ENCODE assay signal across 16 cellular contexts in the genomic region with DNA sequence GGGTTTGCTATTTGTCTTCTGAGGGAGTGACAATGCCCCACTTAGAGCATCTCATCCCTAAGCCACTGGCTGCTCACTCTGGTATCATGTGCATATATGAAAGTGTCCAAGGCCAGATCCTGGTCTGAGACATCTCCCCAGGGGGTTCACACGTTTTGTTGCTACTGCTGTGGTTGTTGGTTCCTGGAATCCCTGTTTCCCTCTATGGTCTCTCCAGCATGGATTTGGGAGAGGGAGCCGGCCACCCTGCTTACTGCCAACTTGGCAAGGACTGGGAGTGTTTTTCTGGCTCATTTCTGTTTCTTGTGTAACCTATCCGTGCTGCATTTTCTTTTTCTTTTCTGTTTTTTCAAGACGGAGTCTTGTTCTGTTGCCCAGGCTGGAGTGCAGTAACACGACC.
"Had no signal": no experiment of that assay in that cellular context is flagged by ENCODE, and none has a peak within 500 bp of the region (broad histone marks: within the 10 kb centered on the region; RNA-seq: fewer than 3 reads in every experiment).

No MANE protein-coding gene starts in this region.

- H3K36me3 Mint-ChIP-seq: activated naive CD8-positive, alpha-beta T cell had no signal

- H3K4me3 Mint-ChIP-seq: activated naive CD8-positive, alpha-beta T cell had no signal

- H3K27me3 Mint-ChIP-seq: activated naive CD8-positive, alpha-beta T cell had no signal

- H3K27me3 ChIP-seq: body of pancreas, colonic mucosa, sigmoid colon, spleen, thyroid gland had no signal

- H3K36me3 ChIP-seq: colonic mucosa, sigmoid colon, spleen, thyroid gland had no signal

- H3K4me1 ChIP-seq: colonic mucosa, sigmoid colon had no signal

- DNase-seq: activated CD4-positive, alpha-beta T cell treated with anti-CD3 and anti-CD28 coated beads, Interleukin-2, amount 50 U/mL, for 1 hour; activated CD8-positive, alpha-beta memory T cell treated with anti-CD3 and anti-CD28 coated beads for 24 hours; activated gamma-delta T cell treated with Interleukin-2 at 50 U/mL for 16 hours; amniotic stem cell; body of pancreas; central memory CD4-positive, alpha-beta T cell; colonic mucosa; foreskin melanocyte; kidney glomerular epithelial cell; mesendoderm; sigmoid colon; spleen; thyroid gland had no signal

- H3K9me3 ChIP-seq: body of pancreas, colonic mucosa, sigmoid colon, spleen, thyroid gland had no signal

- H3K27ac ChIP-seq: body of pancreas, colonic mucosa, sigmoid colon, thyroid gland had no signal

- ATAC-seq: activated CD4-positive, CD25-positive, alpha-beta regulatory T cell treated with anti-CD3 and anti-CD28 coated beads, Interleukin-2, amount 50 U/mL, for 24 hours; body of pancreas; esophagus mucosa had no signal

- H3K4me3 ChIP-seq: body of pancreas, colonic mucosa, sigmoid colon, spleen, thyroid gland had no signal
